In the genomic region with DNA sequence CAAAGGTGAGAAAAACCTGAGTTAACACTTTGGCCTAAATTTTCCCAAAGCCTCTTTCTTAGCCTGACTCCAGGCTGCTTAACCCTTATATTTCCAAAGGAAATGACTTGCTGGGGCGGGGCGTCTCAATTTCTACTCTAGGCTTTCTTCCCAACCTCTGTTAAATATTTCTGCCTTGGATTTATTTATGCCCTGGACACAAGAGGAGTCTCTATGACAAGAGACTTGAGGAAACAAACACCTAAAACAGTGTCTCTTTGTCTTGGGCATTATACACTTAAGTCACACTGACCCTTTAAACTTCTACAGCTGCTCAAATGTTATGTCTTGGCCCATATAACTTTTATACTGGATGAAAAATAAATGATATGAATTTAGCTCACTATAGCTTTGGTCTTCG, we compare ENCODE assay signal across 13 cellular contexts. TPM values are rescaled to one million over a fixed set of nuclear protein-coding genes. Genes with fewer than 3 reads are reported as not detected.
DNase-seq lines count a peak whose midpoint lies in the region; ATAC-seq and TF ChIP-seq lines count a peak whose summit lies in the region.
"Had no signal": no experiment of that assay in that cellular context is flagged by ENCODE, and none has a peak within 500 bp of the region (broad histone marks: within the 10 kb centered on the region; RNA-seq: fewer than 3 reads in every experiment).

No MANE protein-coding gene starts in this region.

- POLR2A ChIA-PET in activated CD8-positive, alpha-beta T cell treated with anti-CD3 and anti-CD28 coated beads for 36 hours (lab: Charles Lee), result interaction anchor here (0.6 to 1.6 kb wide), 4 partner anchors 27 to 525 kb away, joined by 3 to 9 read pairs (median 4); a partner anchor contains a TSS

- H3K4me1 ChIP-seq in ACC112 (ENCODE audit: control insufficient read depth, insufficient read depth, low read length, unreplicated experiment) (peaks cover 37% of the 10 kb centered on the region), transverse colon (peaks cover 0 to 32% (median 9%) of the 10 kb centered on the region in 4 donors)

- no peak for TF ChIP-seq EP300 in transverse colon (IDR thresholded peaks at IDR 0.05; ENCODE audit: low read depth)

- 71 to 86% methylated on average over 3 of the region's 3 CpGs for WGBS in transverse colon (ENCODE audit: low coverage in 1 of 2), 2 donors

- peaks cover 74% of the 10 kb centered on the region for H3K4me1 Mint-ChIP-seq in activated CD8-positive, alpha-beta T cell treated with anti-CD3 and anti-CD28 coated beads for 36 hours (ENCODE audit: low read depth)

- TF ChIP-seq CTCF in activated CD8-positive, alpha-beta T cell treated with anti-CD3 and anti-CD28 coated beads for 36 hours (IDR thresholded peaks at IDR 0.05), result no peak
- TF ChIP-seq CTCF in transverse colon (IDR thresholded peaks at IDR 0.05), result no peak

- in situ Hi-C loops in transverse colon (cut with MboI; ENCODE audit: low pct_ligation_motif_present in 1 of 4, low pct_unique_long_range_greater_than_20kb in 1 of 4, low sequenced_read_pairs in 3 of 4), result loop anchor here (10.0 kb wide), 2 partner anchors 195 to 215 kb away; a partner anchor contains a TSS

- no peaks in the 10 kb centered on the region for H3K9me3 ChIP-seq in transverse colon
- H3K9me3 ChIP-seq: sigmoid colon had no signal

- H3K36me3 ChIP-seq in ACC112 (ENCODE audit: insufficient read depth, low read length) (no peaks in the 10 kb centered on the region), transverse colon (no peaks in the 10 kb centered on the region)
- H3K36me3 ChIP-seq: sigmoid colon had no signal

- H2AFZ ChIP-seq in ACC112 (ENCODE audit: low read length, unreplicated experiment), result peak overlapping the region; percentile 21

- intact Hi-C loops in activated CD8-positive, alpha-beta T cell treated with anti-CD3 and anti-CD28 coated beads for 36 hours (cut with micrococcal nuclease), result loop anchor here (10.0 kb wide), 1 partner anchor 115 kb away; a partner anchor contains a TSS
- intact Hi-C loops in transverse colon (cut with DNase I; ENCODE audit: low total_unique reads), result no loop called here

- H3K36me3 Mint-ChIP-seq in activated CD8-positive, alpha-beta T cell treated with anti-CD3 and anti-CD28 coated beads for 36 hours (ENCODE audit: low read depth), result no peaks in the 10 kb centered on the region

- no peak for TF ChIP-seq POLR2A in transverse colon (IDR thresholded peaks at IDR 0.05)

- H3K79me2 ChIP-seq in ACC112 (ENCODE audit: control insufficient read depth, insufficient read depth, low read length, unreplicated experiment), result no peaks in the 10 kb centered on the region

- H3K27ac Mint-ChIP-seq in activated CD8-positive, alpha-beta T cell treated with anti-CD3 and anti-CD28 coated beads for 36 hours, result peak overlapping the region; percentile 97

- ATAC-seq in GM21447 (IDR thresholded peaks at IDR 0.05; ENCODE audit: unreplicated experiment) (peak; percentile 0), GM21529 (IDR thresholded peaks at IDR 0.05; ENCODE audit: unreplicated experiment) (no peak), HG03025 (IDR thresholded peaks at IDR 0.05; ENCODE audit: low FRiP score, unreplicated experiment) (no peak)
- peak; percentile 2 for ATAC-seq in activated CD8-positive, alpha-beta T cell treated with anti-CD3 and anti-CD28 coated beads for 36 hours

- CTCF ChIA-PET in activated CD8-positive, alpha-beta T cell treated with anti-CD3 and anti-CD28 coated beads for 36 hours (lab: Charles Lee), result interaction anchor here (1.0 to 2.1 kb wide), 5 partner anchors 11 to 194 kb away, joined by 3 to 6 read pairs (median 5); a partner anchor contains a TSS

- DNase-seq in activated CD8-positive, alpha-beta T cell treated with anti-CD3 and anti-CD28 coated beads for 36 hours, result no peak
- peak; percentile 65 for DNase-seq in kidney tubule cell (ENCODE audit: low spot score)
- no peak for DNase-seq in substantia nigra (lab: John Stamatoyannopoulos, UW)
- DNase-seq in transverse colon, result no peak
- DNase-seq: effector CD4-positive, alpha-beta T cell; NCI-H146; NK-92 treated with Interleukin-12 subunit alpha and Interleukin-12 subunit beta, amount 100 ng/mL, for 24 hours; sigmoid colon had no signal

- H3K4me3 Mint-ChIP-seq in activated CD8-positive, alpha-beta T cell treated with anti-CD3 and anti-CD28 coated beads for 36 hours, result peak overlapping the region; percentile 35

- H3K27ac ChIP-seq in ACC112 (ENCODE audit: low read depth, low read length), result peak overlapping the region; percentile 46
- H3K27ac ChIP-seq in substantia nigra (ENCODE audit: low read depth, low read length, poor library complexity, severe bottlenecking), result no peak overlapping the region
- H3K27ac ChIP-seq in transverse colon, result peak overlapping the region in 1 of 4 donors; percentile 46
- H3K27ac ChIP-seq: C4-2B, sigmoid colon had no signal

- no peaks in the 10 kb centered on the region for H3K9me3 Mint-ChIP-seq in activated CD8-positive, alpha-beta T cell treated with anti-CD3 and anti-CD28 coated beads for 36 hours

- H3K27me3 ChIP-seq in ACC112 (ENCODE audit: insufficient read depth, low read length) (no peaks in the 10 kb centered on the region), transverse colon (no peaks in the 10 kb centered on the region)
- H3K27me3 ChIP-seq: sigmoid colon had no signal

- no peak overlapping the region for H3K4me3 ChIP-seq in ACC112 (ENCODE audit: low read depth, low read length)
- no peak overlapping the region for H3K4me3 ChIP-seq in transverse colon
- H3K4me3 ChIP-seq: sigmoid colon had no signal

- H3K27me3 Mint-ChIP-seq in activated CD8-positive, alpha-beta T cell treated with anti-CD3 and anti-CD28 coated beads for 36 hours, result no peaks in the 10 kb centered on the region

RNA-seq across cellular contexts. Expression of a gene that starts 28.3 kb away (rescaled TPM):
- 10 to 100 TPM; 16.6 TPM for total RNA-seq in activated CD8-positive, alpha-beta T cell treated with anti-CD3 and anti-CD28 coated beads for 36 hours
- 10 to 100 TPM in 2 of 4 donors, 1 to 10 TPM in 2; 6.0 to 22.4 (median 9.9) TPM for total RNA-seq in transverse colon

Comparison
In these comparisons a context has a peak if more than half of its experiments do, and no peak if none do; other contexts are left out.
1. ATAC-seq: peak in GM21447 (single experiment) and activated CD8-positive, alpha-beta T cell treated with anti-CD3 and anti-CD28 coated beads for 36 hours (single experiment); none in GM21529 (single experiment) and HG03025 (single experiment).